ENCODE assay signal across 1 cellular context in the genomic region with DNA sequence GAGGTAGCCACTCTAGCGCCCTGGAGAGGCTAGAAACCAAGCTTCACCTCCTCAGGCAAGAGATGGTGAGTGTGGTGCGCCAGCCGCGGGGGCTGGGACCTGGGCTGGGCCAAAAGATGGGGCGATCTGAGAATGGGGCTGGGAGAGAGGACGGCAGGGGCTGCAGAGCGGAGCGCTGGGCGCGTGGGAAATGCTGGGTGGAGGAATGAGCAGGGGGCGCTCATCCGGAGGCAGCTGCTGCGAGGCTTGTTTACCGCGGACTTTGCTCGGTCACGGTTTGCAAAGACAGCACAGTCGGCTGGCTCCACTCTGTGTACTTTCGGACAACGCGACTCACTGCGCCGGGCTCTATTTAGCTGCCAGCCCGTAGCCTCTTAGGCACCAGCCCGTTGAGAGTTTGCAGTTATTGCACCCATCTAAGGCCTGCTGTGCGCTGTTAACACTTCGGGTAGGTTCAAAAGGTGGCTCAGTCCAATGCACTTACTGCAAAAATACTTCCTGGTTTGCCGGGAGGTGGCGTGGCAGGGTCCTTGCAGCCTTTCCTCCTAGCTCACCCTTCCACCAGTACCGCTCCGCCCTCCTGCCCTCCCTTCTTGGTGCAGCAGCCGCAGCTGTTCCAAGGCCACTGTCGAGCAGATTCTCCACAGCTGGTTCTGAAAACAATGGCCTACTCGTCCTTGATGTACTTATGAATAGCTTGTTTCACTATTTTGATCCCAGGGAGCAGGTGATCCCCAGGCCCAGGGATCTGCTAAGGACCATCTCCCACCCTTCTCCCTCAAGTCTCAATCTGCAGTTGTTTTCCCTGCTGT.
TF ChIP-seq lines count a peak whose summit lies in the region.

No MANE protein-coding gene starts in this region.

TF ChIP-seq in HepG2, 621 proteins besides CTCF, POLR2A, EP300 and RAD21 (continued from another document and continues in another):
- TF ChIP-seq, protein P1, sequence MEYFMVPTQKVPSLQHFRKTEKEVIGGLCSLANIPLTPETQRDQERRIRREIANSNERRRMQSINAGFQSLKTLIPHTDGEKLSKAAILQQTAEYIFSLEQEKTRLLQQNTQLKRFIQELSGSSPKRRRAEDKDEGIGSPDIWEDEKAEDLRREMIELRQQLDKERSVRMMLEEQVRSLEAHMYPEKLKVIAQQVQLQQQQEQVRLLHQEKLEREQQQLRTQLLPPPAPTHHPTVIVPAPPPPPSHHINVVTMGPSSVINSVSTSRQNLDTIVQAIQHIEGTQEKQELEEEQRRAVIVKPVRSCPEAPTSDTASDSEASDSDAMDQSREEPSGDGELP (IDR thresholded peaks at IDR 0.05; ENCODE audit: borderline replicate concordance, low read depth) = peak; percentile 91
- TF ChIP-seq ZNF430 (CRISPR knock-in tag; IDR thresholded peaks at IDR 0.05) = peak; percentile 88
- TF ChIP-seq ZBTB7B (CRISPR knock-in tag; IDR thresholded peaks at IDR 0.05) = no peak; the same call in 1 of the 2 replicates
- peak; percentile 23 for TF ChIP-seq ZNF878 (CRISPR knock-in tag; IDR thresholded peaks at IDR 0.05)
- TF ChIP-seq, protein P2, sequence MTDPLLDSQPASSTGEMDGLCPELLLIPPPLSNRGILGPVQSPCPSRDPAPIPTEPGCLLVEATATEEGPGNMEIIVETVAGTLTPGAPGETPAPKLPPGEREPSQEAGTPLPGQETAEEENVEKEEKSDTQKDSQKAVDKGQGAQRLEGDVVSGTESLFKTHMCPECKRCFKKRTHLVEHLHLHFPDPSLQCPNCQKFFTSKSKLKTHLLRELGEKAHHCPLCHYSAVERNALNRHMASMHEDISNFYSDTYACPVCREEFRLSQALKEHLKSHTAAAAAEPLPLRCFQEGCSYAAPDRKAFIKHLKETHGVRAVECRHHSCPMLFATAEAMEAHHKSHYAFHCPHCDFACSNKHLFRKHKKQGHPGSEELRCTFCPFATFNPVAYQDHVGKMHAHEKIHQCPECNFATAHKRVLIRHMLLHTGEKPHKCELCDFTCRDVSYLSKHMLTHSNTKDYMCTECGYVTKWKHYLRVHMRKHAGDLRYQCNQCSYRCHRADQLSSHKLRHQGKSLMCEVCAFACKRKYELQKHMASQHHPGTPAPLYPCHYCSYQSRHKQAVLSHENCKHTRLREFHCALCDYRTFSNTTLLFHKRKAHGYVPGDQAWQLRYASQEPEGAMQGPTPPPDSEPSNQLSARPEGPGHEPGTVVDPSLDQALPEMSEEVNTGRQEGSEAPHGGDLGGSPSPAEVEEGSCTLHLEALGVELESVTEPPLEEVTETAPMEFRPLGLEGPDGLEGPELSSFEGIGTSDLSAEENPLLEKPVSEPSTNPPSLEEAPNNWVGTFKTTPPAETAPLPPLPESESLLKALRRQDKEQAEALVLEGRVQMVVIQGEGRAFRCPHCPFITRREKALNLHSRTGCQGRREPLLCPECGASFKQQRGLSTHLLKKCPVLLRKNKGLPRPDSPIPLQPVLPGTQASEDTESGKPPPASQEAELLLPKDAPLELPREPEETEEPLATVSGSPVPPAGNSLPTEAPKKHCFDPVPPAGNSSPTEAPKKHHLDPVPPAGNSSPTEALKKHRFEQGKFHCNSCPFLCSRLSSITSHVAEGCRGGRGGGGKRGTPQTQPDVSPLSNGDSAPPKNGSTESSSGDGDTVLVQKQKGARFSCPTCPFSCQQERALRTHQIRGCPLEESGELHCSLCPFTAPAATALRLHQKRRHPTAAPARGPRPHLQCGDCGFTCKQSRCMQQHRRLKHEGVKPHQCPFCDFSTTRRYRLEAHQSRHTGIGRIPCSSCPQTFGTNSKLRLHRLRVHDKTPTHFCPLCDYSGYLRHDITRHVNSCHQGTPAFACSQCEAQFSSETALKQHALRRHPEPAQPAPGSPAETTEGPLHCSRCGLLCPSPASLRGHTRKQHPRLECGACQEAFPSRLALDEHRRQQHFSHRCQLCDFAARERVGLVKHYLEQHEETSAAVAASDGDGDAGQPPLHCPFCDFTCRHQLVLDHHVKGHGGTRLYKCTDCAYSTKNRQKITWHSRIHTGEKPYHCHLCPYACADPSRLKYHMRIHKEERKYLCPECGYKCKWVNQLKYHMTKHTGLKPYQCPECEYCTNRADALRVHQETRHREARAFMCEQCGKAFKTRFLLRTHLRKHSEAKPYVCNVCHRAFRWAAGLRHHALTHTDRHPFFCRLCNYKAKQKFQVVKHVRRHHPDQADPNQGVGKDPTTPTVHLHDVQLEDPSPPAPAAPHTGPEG (CRISPR knock-in tag; IDR thresholded peaks at IDR 0.05) = peak; percentile 83
- TF ChIP-seq, protein P3, sequence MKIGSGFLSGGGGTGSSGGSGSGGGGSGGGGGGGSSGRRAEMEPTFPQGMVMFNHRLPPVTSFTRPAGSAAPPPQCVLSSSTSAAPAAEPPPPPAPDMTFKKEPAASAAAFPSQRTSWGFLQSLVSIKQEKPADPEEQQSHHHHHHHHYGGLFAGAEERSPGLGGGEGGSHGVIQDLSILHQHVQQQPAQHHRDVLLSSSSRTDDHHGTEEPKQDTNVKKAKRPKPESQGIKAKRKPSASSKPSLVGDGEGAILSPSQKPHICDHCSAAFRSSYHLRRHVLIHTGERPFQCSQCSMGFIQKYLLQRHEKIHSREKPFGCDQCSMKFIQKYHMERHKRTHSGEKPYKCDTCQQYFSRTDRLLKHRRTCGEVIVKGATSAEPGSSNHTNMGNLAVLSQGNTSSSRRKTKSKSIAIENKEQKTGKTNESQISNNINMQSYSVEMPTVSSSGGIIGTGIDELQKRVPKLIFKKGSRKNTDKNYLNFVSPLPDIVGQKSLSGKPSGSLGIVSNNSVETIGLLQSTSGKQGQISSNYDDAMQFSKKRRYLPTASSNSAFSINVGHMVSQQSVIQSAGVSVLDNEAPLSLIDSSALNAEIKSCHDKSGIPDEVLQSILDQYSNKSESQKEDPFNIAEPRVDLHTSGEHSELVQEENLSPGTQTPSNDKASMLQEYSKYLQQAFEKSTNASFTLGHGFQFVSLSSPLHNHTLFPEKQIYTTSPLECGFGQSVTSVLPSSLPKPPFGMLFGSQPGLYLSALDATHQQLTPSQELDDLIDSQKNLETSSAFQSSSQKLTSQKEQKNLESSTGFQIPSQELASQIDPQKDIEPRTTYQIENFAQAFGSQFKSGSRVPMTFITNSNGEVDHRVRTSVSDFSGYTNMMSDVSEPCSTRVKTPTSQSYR (CRISPR knock-in tag; IDR thresholded peaks at IDR 0.05; ENCODE audit: borderline replicate concordance) = peak; percentile 56; the same call in 1 of the 2 replicates
- TF ChIP-seq, protein P4, sequence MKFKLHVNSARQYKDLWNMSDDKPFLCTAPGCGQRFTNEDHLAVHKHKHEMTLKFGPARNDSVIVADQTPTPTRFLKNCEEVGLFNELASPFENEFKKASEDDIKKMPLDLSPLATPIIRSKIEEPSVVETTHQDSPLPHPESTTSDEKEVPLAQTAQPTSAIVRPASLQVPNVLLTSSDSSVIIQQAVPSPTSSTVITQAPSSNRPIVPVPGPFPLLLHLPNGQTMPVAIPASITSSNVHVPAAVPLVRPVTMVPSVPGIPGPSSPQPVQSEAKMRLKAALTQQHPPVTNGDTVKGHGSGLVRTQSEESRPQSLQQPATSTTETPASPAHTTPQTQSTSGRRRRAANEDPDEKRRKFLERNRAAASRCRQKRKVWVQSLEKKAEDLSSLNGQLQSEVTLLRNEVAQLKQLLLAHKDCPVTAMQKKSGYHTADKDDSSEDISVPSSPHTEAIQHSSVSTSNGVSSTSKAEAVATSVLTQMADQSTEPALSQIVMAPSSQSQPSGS (CRISPR knock-in tag; IDR thresholded peaks at IDR 0.05) = peak; percentile 70; the same call in 1 of the 2 replicates
- no peak for TF ChIP-seq FLYWCH1 (CRISPR knock-in tag; IDR thresholded peaks at IDR 0.05)
- TF ChIP-seq TMF1 (CRISPR knock-in tag; IDR thresholded peaks at IDR 0.05; ENCODE audit: low read depth) = no peak
- peak; percentile 64; the same call in 1 of the 2 replicates for TF ChIP-seq ZNF451 (CRISPR knock-in tag; IDR thresholded peaks at IDR 0.05)
- TF ChIP-seq, protein P5, sequence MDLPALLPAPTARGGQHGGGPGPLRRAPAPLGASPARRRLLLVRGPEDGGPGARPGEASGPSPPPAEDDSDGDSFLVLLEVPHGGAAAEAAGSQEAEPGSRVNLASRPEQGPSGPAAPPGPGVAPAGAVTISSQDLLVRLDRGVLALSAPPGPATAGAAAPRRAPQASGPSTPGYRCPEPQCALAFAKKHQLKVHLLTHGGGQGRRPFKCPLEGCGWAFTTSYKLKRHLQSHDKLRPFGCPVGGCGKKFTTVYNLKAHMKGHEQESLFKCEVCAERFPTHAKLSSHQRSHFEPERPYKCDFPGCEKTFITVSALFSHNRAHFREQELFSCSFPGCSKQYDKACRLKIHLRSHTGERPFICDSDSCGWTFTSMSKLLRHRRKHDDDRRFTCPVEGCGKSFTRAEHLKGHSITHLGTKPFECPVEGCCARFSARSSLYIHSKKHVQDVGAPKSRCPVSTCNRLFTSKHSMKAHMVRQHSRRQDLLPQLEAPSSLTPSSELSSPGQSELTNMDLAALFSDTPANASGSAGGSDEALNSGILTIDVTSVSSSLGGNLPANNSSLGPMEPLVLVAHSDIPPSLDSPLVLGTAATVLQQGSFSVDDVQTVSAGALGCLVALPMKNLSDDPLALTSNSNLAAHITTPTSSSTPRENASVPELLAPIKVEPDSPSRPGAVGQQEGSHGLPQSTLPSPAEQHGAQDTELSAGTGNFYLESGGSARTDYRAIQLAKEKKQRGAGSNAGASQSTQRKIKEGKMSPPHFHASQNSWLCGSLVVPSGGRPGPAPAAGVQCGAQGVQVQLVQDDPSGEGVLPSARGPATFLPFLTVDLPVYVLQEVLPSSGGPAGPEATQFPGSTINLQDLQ (CRISPR knock-in tag; IDR thresholded peaks at IDR 0.05) = no peak
- peak; percentile 93; the same call in 1 of the 2 replicates for TF ChIP-seq ARID2 (CRISPR knock-in tag; IDR thresholded peaks at IDR 0.05; ENCODE audit: borderline replicate concordance)
- peak; percentile 83 for TF ChIP-seq ZNF317 (CRISPR knock-in tag; IDR thresholded peaks at IDR 0.05)
- TF ChIP-seq DR1 (CRISPR knock-in tag; IDR thresholded peaks at IDR 0.05) = 0 out of 2 replicates have a peak, but pooled peaks have one; percentile 72
- TF ChIP-seq, protein P6, sequence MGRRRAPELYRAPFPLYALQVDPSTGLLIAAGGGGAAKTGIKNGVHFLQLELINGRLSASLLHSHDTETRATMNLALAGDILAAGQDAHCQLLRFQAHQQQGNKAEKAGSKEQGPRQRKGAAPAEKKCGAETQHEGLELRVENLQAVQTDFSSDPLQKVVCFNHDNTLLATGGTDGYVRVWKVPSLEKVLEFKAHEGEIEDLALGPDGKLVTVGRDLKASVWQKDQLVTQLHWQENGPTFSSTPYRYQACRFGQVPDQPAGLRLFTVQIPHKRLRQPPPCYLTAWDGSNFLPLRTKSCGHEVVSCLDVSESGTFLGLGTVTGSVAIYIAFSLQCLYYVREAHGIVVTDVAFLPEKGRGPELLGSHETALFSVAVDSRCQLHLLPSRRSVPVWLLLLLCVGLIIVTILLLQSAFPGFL (CRISPR knock-in tag; IDR thresholded peaks at IDR 0.05) = no peak
- TF ChIP-seq ZFP1 (CRISPR knock-in tag; IDR thresholded peaks at IDR 0.05) = peak; percentile 20; the same call in 1 of the 2 replicates
- TF ChIP-seq ZNF790 (CRISPR knock-in tag; IDR thresholded peaks at IDR 0.05; ENCODE audit: borderline replicate concordance) = peak; percentile 92; the same call in 1 of the 2 replicates
- TF ChIP-seq MAFK (conservative IDR thresholded peaks at IDR 0.05 in 1 of 2, IDR thresholded peaks at IDR 0.05 in 1 of 2; ENCODE audit: low read length in 2 of 2) = peak in 1 of 2 experiments; percentile 3; a peak in 1 of 4 replicates
- TF ChIP-seq ZNF234 (CRISPR knock-in tag; conservative IDR thresholded peaks at IDR 0.05) = no peak
- peak; percentile 75; the same call in 1 of the 2 replicates for TF ChIP-seq GFI1 (CRISPR knock-in tag; IDR thresholded peaks at IDR 0.05; ENCODE audit: borderline replicate concordance)
- TF ChIP-seq ZNF354B (CRISPR knock-in tag; IDR thresholded peaks at IDR 0.05) = 0 out of 2 replicates have a peak, but pooled peaks have one; percentile 61
- TF ChIP-seq, protein P7, sequence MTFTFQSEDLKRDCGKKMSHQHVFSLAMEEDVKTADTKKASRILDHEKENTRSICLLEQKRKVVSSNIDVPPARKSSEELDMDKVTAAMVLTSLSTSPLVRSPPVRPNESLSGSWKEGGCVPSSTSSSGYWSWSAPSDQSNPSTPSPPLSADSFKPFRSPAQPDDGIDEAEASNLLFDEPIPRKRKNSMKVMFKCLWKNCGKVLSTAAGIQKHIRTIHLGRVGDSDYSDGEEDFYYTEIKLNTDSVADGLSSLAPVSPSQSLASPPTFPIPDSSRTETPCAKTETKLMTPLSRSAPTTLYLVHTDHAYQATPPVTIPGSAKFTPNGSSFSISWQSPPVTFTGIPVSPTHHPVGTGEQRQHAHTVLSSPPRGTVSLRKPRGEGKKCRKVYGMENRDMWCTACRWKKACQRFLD (CRISPR knock-in tag; IDR thresholded peaks at IDR 0.05; ENCODE audit: borderline replicate concordance) = peak; percentile 69; the same call in 1 of the 2 replicates
- peak; percentile 25; the same call in 1 of the 2 replicates for TF ChIP-seq NR2F6 (IDR thresholded peaks at IDR 0.05)
- no peak; the same call in 1 of the 2 replicates for TF ChIP-seq NR2F6 (CRISPR knock-in tag; IDR thresholded peaks at IDR 0.05)
- peak; percentile 82 for TF ChIP-seq KMT2A (CRISPR knock-in tag; IDR thresholded peaks at IDR 0.05)
- TF ChIP-seq, protein P8, sequence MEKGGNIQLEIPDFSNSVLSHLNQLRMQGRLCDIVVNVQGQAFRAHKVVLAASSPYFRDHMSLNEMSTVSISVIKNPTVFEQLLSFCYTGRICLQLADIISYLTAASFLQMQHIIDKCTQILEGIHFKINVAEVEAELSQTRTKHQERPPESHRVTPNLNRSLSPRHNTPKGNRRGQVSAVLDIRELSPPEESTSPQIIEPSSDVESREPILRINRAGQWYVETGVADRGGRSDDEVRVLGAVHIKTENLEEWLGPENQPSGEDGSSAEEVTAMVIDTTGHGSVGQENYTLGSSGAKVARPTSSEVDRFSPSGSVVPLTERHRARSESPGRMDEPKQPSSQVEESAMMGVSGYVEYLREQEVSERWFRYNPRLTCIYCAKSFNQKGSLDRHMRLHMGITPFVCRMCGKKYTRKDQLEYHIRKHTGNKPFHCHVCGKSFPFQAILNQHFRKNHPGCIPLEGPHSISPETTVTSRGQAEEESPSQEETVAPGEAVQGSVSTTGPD (CRISPR knock-in tag; IDR thresholded peaks at IDR 0.05) = 0 out of 2 replicates have a peak, but pooled peaks have one; percentile 49
- peak; percentile 67 for TF ChIP-seq NR2C2 (CRISPR knock-in tag; IDR thresholded peaks at IDR 0.05; ENCODE audit: borderline replicate concordance)
- TF ChIP-seq, protein P9, sequence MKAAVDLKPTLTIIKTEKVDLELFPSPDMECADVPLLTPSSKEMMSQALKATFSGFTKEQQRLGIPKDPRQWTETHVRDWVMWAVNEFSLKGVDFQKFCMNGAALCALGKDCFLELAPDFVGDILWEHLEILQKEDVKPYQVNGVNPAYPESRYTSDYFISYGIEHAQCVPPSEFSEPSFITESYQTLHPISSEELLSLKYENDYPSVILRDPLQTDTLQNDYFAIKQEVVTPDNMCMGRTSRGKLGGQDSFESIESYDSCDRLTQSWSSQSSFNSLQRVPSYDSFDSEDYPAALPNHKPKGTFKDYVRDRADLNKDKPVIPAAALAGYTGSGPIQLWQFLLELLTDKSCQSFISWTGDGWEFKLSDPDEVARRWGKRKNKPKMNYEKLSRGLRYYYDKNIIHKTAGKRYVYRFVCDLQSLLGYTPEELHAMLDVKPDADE (CRISPR knock-in tag; IDR thresholded peaks at IDR 0.05) = 0 out of 2 replicates have a peak, but pooled peaks have one; percentile 49
- no peak for TF ChIP-seq ZBTB21 (CRISPR knock-in tag; IDR thresholded peaks at IDR 0.05)
- TF ChIP-seq SMARCE1 (IDR thresholded peaks at IDR 0.05; ENCODE audit: borderline replicate concordance) = no peak
